Comparison of ENCODE assay signal across 14 cellular contexts in genomic region chr19:38840583-38840968, GRCh38. TPM values are rescaled to one million over a fixed set of nuclear protein-coding genes. Genes with fewer than 3 reads are reported as not detected.
A peak's percentile ranks its signal among the peaks of the same experiment; 100 is the strongest.
DNase-seq lines count a peak whose midpoint lies in the region; ATAC-seq and TF ChIP-seq lines count a peak whose summit lies in the region.
"Had no signal": no experiment of that assay in that cellular context is flagged by ENCODE, and none has a peak within 500 bp of the region (broad histone marks: within the 10 kb centered on the region; RNA-seq: fewer than 3 reads in every experiment).

No MANE protein-coding gene starts in this region.

- peaks cover 74 to 85% of the 10 kb centered on the region in 2 experiments for H3K36me3 ChIP-seq in SK-N-SH (replicated peaks in 1 of 2; ENCODE audit: control insufficient read depth in 1 of 2, insufficient read depth in 2 of 2, low read length in 1 of 2)
- peaks cover 37 to 82% of the 10 kb centered on the region in 2 donors for H3K36me3 ChIP-seq in esophagus (ENCODE audit: control insufficient read depth in 2 of 2, insufficient read depth in 2 of 2, low read length in 1 of 2)
- peaks cover 37% of the 10 kb centered on the region for H3K36me3 ChIP-seq in smooth muscle cell (ENCODE audit: low read depth)

- H3K4me3 Mint-ChIP-seq in activated CD4-positive, alpha-beta T cell treated with anti-CD3 and anti-CD28 coated beads, Interleukin-2, amount 10 ng/mL, durations not matched to agents 24 days and 14 days: peak overlapping the region; percentile 82
- H3K4me3 Mint-ChIP-seq: dendritic cell treated with granulocyte-macrophage colony-stimulating factor and Interleukin-4, amounts not matched to agents 40 ng/mL and 50 ng/mL, for 4 days had no signal

- intact Hi-C loops in activated CD4-positive, alpha-beta T cell treated with anti-CD3 and anti-CD28 coated beads, Interleukin-2, amount 10 ng/mL, durations not matched to agents 24 days and 14 days (cut with micrococcal nuclease): no loop called here

- no peak for ATAC-seq in HG03097 (IDR thresholded peaks at IDR 0.05; ENCODE audit: low FRiP score, unreplicated experiment)
- ATAC-seq: PC-3 had no signal

- TF ChIP-seq RAD21 in SK-N-SH (IDR thresholded peaks at IDR 0.05; ENCODE audit: low read length): no peak

- TF ChIP-seq CTCF in SK-N-SH (IDR thresholded peaks at IDR 0.05) (no peak), smooth muscle cell (IDR thresholded peaks at IDR 0.05; ENCODE audit: borderline replicate concordance, insufficient read depth, poor library complexity, severe bottlenecking) (no peak)

- peaks cover 56% of the 10 kb centered on the region for H3K4me1 Mint-ChIP-seq in activated CD4-positive, alpha-beta T cell treated with anti-CD3 and anti-CD28 coated beads, Interleukin-2, amount 10 ng/mL, durations not matched to agents 24 days and 14 days

- no peak for TF ChIP-seq EP300 in SK-N-SH (IDR thresholded peaks at IDR 0.05; ENCODE audit: borderline replicate concordance in 1 of 2, low read depth in 1 of 2, low read length in 1 of 2)

- H3K4me1 ChIP-seq in SK-N-SH (ENCODE audit: control insufficient read depth in 1 of 2, insufficient read depth in 2 of 2, low read depth in 1 of 2, low read length in 1 of 2): peaks cover 30 to 48% of the 10 kb centered on the region in 2 experiments; a peak in 3 of 4 replicates
- peaks cover 3 to 13% of the 10 kb centered on the region in 2 donors for H3K4me1 ChIP-seq in esophagus (ENCODE audit: control insufficient read depth in 2 of 2, insufficient read depth in 2 of 2, low read length in 1 of 2)
- no peaks in the 10 kb centered on the region for H3K4me1 ChIP-seq in smooth muscle cell (ENCODE audit: low read depth)

- H3K9me3 Mint-ChIP-seq in activated CD4-positive, alpha-beta T cell treated with anti-CD3 and anti-CD28 coated beads, Interleukin-2, amount 10 ng/mL, durations not matched to agents 24 days and 14 days: no peaks in the 10 kb centered on the region
- H3K9me3 Mint-ChIP-seq: dendritic cell treated with granulocyte-macrophage colony-stimulating factor and Interleukin-4, amounts not matched to agents 40 ng/mL and 50 ng/mL, for 4 days had no signal

- peak overlapping the region; percentile 74 for H3K27ac Mint-ChIP-seq in activated CD4-positive, alpha-beta T cell treated with anti-CD3 and anti-CD28 coated beads, Interleukin-2, amount 10 ng/mL, durations not matched to agents 24 days and 14 days
- H3K27ac Mint-ChIP-seq: dendritic cell treated with granulocyte-macrophage colony-stimulating factor and Interleukin-4, amounts not matched to agents 40 ng/mL and 50 ng/mL, for 4 days had no signal

- H3F3A ChIP-seq in SK-N-SH (replicated peaks; ENCODE audit: insufficient read depth) (peaks cover 73% of the 10 kb centered on the region), smooth muscle cell (ENCODE audit: low read depth) (peaks cover 58% of the 10 kb centered on the region)

- peak overlapping the region; percentile 5 to 33; a peak in 1 of 4 replicates for H3K27ac ChIP-seq in SK-N-SH (ENCODE audit: low read depth in 2 of 2, low read length in 1 of 2)
- peak overlapping the region; percentile 16 to 69 for H3K27ac ChIP-seq in esophagus (ENCODE audit: low read depth in 2 of 2, low read length in 1 of 2)
- peak overlapping the region; percentile 23 for H3K27ac ChIP-seq in smooth muscle cell (ENCODE audit: low read depth)

- H3K9me3 ChIP-seq in SK-N-SH: no peaks in the 10 kb centered on the region
- no peaks in the 10 kb centered on the region for H3K9me3 ChIP-seq in esophagus (ENCODE audit: control insufficient read depth in 2 of 2, insufficient read depth in 1 of 2, low read depth in 1 of 2, low read length in 1 of 2)
- no peaks in the 10 kb centered on the region for H3K9me3 ChIP-seq in smooth muscle cell (replicated peaks; ENCODE audit: low read depth)
- H3K9me3 ChIP-seq: MG63 had no signal

- H3K27me3 ChIP-seq in SK-N-SH (ENCODE audit: insufficient read depth) (no peaks in the 10 kb centered on the region), esophagus (ENCODE audit: control insufficient read depth in 1 of 2, insufficient read depth in 2 of 2, low read length in 2 of 2) (no peaks in the 10 kb centered on the region), smooth muscle cell (ENCODE audit: low read depth) (no peaks in the 10 kb centered on the region)
- H3K27me3 ChIP-seq: MG63 had no signal

- peaks cover 76% of the 10 kb centered on the region for H4K20me1 ChIP-seq in SK-N-SH (ENCODE audit: insufficient read depth)
- H4K20me1 ChIP-seq in smooth muscle cell (ENCODE audit: low read depth): peaks cover 86% of the 10 kb centered on the region

- H3K4me2 ChIP-seq in SK-N-SH (no peak overlapping the region), smooth muscle cell (no peak overlapping the region)

- no peaks in the 10 kb centered on the region for H3K27me3 Mint-ChIP-seq in activated CD4-positive, alpha-beta T cell treated with anti-CD3 and anti-CD28 coated beads, Interleukin-2, amount 10 ng/mL, durations not matched to agents 24 days and 14 days
- H3K27me3 Mint-ChIP-seq: dendritic cell treated with granulocyte-macrophage colony-stimulating factor and Interleukin-4, amounts not matched to agents 40 ng/mL and 50 ng/mL, for 4 days had no signal

- H3K9me2 ChIP-seq in SK-N-SH: no peaks in the 10 kb centered on the region

- H3K4me3 ChIP-seq in SK-N-SH (ENCODE audit: low read depth in 2 of 2, low read length in 1 of 2): no peak overlapping the region
- H3K4me3 ChIP-seq in esophagus (ENCODE audit: low read depth in 1 of 2, low read length in 2 of 2): no peak overlapping the region
- H3K4me3 ChIP-seq in smooth muscle cell: no peak overlapping the region
- H3K4me3 ChIP-seq: MG63 had no signal

- DNase-seq in activated CD4-positive, alpha-beta T cell treated with anti-CD3 and anti-CD28 coated beads, Interleukin-2, amount 10 ng/mL, durations not matched to agents 24 days and 14 days: no peak
- no peak for DNase-seq in activated CD4-positive, alpha-beta T cell treated with anti-CD3 and anti-CD28 coated beads for 1 hour
- DNase-seq in SK-N-SH (no peak), smooth muscle cell (lab: John Stamatoyannopoulos, UW; ENCODE audit: unreplicated experiment) (no peak), hepatic stellate cell (ENCODE audit: low spot score) (no peak), NCI-H524 (lab: John Stamatoyannopoulos, UW) (no peak)
- DNase-seq: MG63; PC-3; stimulated activated CD4-positive, alpha-beta T cell treated with anti-CD3 and anti-CD28 coated beads, Interleukin-2, amount 100 ng/mL, for 48 hours had no signal

- POLR2A ChIA-PET in SK-N-SH (lab: Yijun Ruan, JAX): interaction anchor here (1.6 kb wide), 1 partner anchor 9 kb away, joined by 6 read pairs; the partner anchor contains the start of gene ECH1

- H2AFZ ChIP-seq in SK-N-SH (ENCODE audit: low read depth) (no peak overlapping the region), smooth muscle cell (ENCODE audit: low read depth) (no peak overlapping the region)

- CTCF ChIA-PET in SK-N-SH (lab: Yijun Ruan, JAX): interaction anchor here (0.5 to 1.0 kb wide), 2 partner anchors 35 to 90 kb away, joined by 3 read pairs; partner anchors contain the start of genes MRPS12 and SARS2

- peaks cover 92% of the 10 kb centered on the region for H3K36me3 Mint-ChIP-seq in activated CD4-positive, alpha-beta T cell treated with anti-CD3 and anti-CD28 coated beads, Interleukin-2, amount 10 ng/mL, durations not matched to agents 24 days and 14 days (ENCODE audit: low read depth)

- WGBS in SK-N-SH (ENCODE audit: low lambda C conversion rate): 71% methylated on average over 1 of the region's 5 CpGs
- 77 to 87% methylated on average over 5 of the region's 5 CpGs for WGBS in esophagus, 2 donors
- WGBS in smooth muscle cell (ENCODE audit: low lambda C conversion rate): 93% methylated on average over 5 of the region's 5 CpGs

- H3K9ac ChIP-seq in SK-N-SH: no peak overlapping the region
- H3K9ac ChIP-seq in smooth muscle cell (ENCODE audit: low read depth): no peak overlapping the region

- peaks cover 67% of the 10 kb centered on the region for H3K79me2 ChIP-seq in SK-N-SH (ENCODE audit: insufficient read depth)
- peaks cover 56% of the 10 kb centered on the region for H3K79me2 ChIP-seq in smooth muscle cell (ENCODE audit: low read depth)

RNA-seq across cellular contexts. Expression of gene ECH1, which starts 9.0 kb away (rescaled TPM):
- total RNA-seq in activated CD4-positive, alpha-beta T cell treated with anti-CD3 and anti-CD28 coated beads, Interleukin-2, amount 10 ng/mL, durations not matched to agents 24 days and 14 days: 129 and 130 TPM in 2 replicates
- 169 and 211 TPM in 2 replicates for polyA plus RNA-seq in SK-N-SH (2012; rRNA removed)
- 138 and 164 TPM in 2 replicates for polyA plus RNA-seq in SK-N-SH (2012; cell fraction: cytosol; rRNA removed)
- polyA plus RNA-seq in SK-N-SH (2012; cell fraction: nucleus; rRNA removed): 133 and 154 TPM in 2 replicates
- 100 to 1,000 TPM; 108 to 215 TPM for polyA plus RNA-seq in esophagus
- total RNA-seq in smooth muscle cell: 41.4 and 47.6 TPM in 2 replicates
- 142 and 154 TPM in 2 replicates for polyA plus RNA-seq in smooth muscle cell

RNA-seq across cellular contexts. Expression of gene HNRNPL, which starts 9.2 kb away (rescaled TPM):
- total RNA-seq in activated CD4-positive, alpha-beta T cell treated with anti-CD3 and anti-CD28 coated beads, Interleukin-2, amount 10 ng/mL, durations not matched to agents 24 days and 14 days: 686 and 695 TPM in 2 replicates
- polyA plus RNA-seq in SK-N-SH (2012; rRNA removed): 249 and 280 TPM in 2 replicates
- polyA plus RNA-seq in SK-N-SH (2012; cell fraction: cytosol; rRNA removed): 177 and 211 TPM in 2 replicates
- 330 and 355 TPM in 2 replicates for polyA plus RNA-seq in SK-N-SH (2012; cell fraction: nucleus; rRNA removed)
- polyA plus RNA-seq in esophagus: 100 to 1,000 TPM; 134 to 150 TPM
- 170 and 174 TPM in 2 replicates for total RNA-seq in smooth muscle cell
- polyA plus RNA-seq in smooth muscle cell: 158 and 173 TPM in 2 replicates

RNA-seq across cellular contexts. Expression of gene LGALS4, which starts 27.8 kb away (rescaled TPM):
- total RNA-seq in activated CD4-positive, alpha-beta T cell treated with anti-CD3 and anti-CD28 coated beads, Interleukin-2, amount 10 ng/mL, durations not matched to agents 24 days and 14 days: 1.3 and 1.7 TPM in 2 replicates
- polyA plus RNA-seq in SK-N-SH (2012; rRNA removed) (0.21 and 0.58 TPM in 2 replicates), esophagus (1 to 10 TPM in 1 of 2 donors, under 1 TPM in 1; 0.66 to 2.3 TPM), smooth muscle cell (1.3 and 2.4 TPM in 2 replicates)
- polyA plus RNA-seq in SK-N-SH (2012; cell fraction: cytosol; rRNA removed): 0.03 TPM in 1 of 2 replicates, not detected in the other
- 1.0 and 2.4 TPM in 2 replicates for polyA plus RNA-seq in SK-N-SH (2012; cell fraction: nucleus; rRNA removed)
- total RNA-seq in smooth muscle cell: not detected in 2 replicates
- total RNA-seq: osteoblast had no signal

RNA-seq across cellular contexts. Expression of gene RINL, which starts 37.5 kb away (rescaled TPM):
- 62.7 and 68.9 TPM in 2 replicates for total RNA-seq in activated CD4-positive, alpha-beta T cell treated with anti-CD3 and anti-CD28 coated beads, Interleukin-2, amount 10 ng/mL, durations not matched to agents 24 days and 14 days
- polyA plus RNA-seq in SK-N-SH (2012; rRNA removed) (3.8 and 4.0 TPM in 2 replicates), esophagus (10 to 100 TPM in 1 of 2 donors, 1 to 10 TPM in 1; 8.4 to 20.5 TPM), smooth muscle cell (2.0 and 4.8 TPM in 2 replicates)
- polyA plus RNA-seq in SK-N-SH (2012; cell fraction: cytosol; rRNA removed): 2.4 and 3.4 TPM in 2 replicates
- polyA plus RNA-seq in SK-N-SH (2012; cell fraction: nucleus; rRNA removed): 3.9 and 4.6 TPM in 2 replicates
- total RNA-seq in smooth muscle cell: 2.4 and 3.0 TPM in 2 replicates

RNA-seq across cellular contexts. Expression of gene LGALS7B, which starts 51.6 kb away (rescaled TPM):
- total RNA-seq in activated CD4-positive, alpha-beta T cell treated with anti-CD3 and anti-CD28 coated beads, Interleukin-2, amount 10 ng/mL, durations not matched to agents 24 days and 14 days: not detected in 2 replicates
- not detected in 2 replicates for polyA plus RNA-seq in SK-N-SH (2012; rRNA removed)
- polyA plus RNA-seq in SK-N-SH (2012; cell fraction: cytosol; rRNA removed): not detected in 2 replicates
- not detected in 2 replicates for polyA plus RNA-seq in SK-N-SH (2012; cell fraction: nucleus; rRNA removed)
- polyA plus RNA-seq in esophagus: 1,000 to 10,000 TPM; 3,260 to 6,105 TPM
- total RNA-seq in smooth muscle cell: 3.0 TPM in 1 of 2 replicates, not detected in the other
- 0.56 TPM in 1 of 2 replicates, not detected in the other for polyA plus RNA-seq in smooth muscle cell
- total RNA-seq: osteoblast, PC-3, subcutaneous adipose tissue had no signal
